8 cellular contexts compared by ENCODE assay signal in the genomic region with DNA sequence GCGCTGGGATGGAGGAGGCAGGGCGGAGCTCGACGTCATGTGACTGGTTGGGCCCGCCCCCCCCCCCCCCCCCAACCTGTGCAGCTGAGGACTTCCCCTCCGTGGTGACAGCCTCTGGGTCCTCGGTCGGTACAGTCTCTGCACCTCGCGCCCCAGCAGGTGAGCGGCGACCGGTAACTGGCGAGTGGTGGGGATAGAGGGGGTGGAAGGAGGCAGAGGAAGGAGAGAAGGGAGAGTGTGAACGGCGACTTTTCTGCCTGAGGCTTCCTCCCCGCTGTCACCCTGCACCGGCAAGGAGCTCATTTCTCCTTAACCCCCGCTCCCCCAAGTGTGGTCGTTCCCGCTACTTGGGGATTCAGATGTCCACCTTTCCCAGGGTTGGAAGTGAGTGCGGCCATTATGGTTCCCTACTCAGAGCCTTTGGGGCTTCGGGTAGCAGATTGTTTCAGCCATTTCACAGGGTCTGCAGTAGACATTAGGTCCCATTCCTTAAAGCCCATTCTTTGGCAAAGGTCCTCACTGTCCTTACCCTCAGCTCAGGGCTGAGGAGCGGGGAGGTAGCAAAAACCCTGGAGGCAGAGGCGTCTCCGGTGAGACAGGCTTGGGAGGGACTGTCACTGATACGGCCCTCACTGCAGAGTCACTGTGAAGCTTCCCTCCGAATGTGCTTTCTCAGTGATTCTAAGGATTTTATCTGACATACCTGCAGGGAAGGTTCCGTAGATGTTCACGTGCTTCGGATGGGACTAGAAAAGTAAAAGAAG. TPM values are rescaled to one million over a fixed set of nuclear protein-coding genes. Genes with fewer than 3 reads are reported as not detected.
A peak's percentile ranks its signal among the peaks of the same experiment; 100 is the strongest.
DNase-seq lines count a peak whose midpoint lies in the region; ATAC-seq and TF ChIP-seq lines count a peak whose summit lies in the region.

A gene (plus strand): TSS at position 81 of the 764 bp plus-strand sequence. CDS start 31,719 bp downstream, outside the sequence.

- H3K27ac ChIP-seq in KMS-11: peak within 1 kb of the TSS; percentile 94
- H3K27ac ChIP-seq in left lung: peak within 1 kb of the TSS; percentile 97 to 99

- peaks cover 26% of the 10 kb centered on the region for H4K20me1 ChIP-seq in KMS-11 (ENCODE audit: insufficient read depth)

- H3K4me2 ChIP-seq in KMS-11: peak within 1 kb of the TSS; percentile 94

- H3K4me3 Mint-ChIP-seq in central memory CD8-positive, alpha-beta T cell: peak within 1 kb of the TSS; percentile 89

- H3K27me3 Mint-ChIP-seq in central memory CD8-positive, alpha-beta T cell: no peaks in the 10 kb centered on the region

- H3K9ac ChIP-seq in KMS-11: peak within 1 kb of the TSS; percentile 88

- H3K9me3 Mint-ChIP-seq in central memory CD8-positive, alpha-beta T cell: no peaks in the 10 kb centered on the region

- TF ChIP-seq CTCF in KMS-11 (conservative IDR thresholded peaks at IDR 0.05; ENCODE audit: low read depth, low read length): no peak
- TF ChIP-seq CTCF in left lung (IDR thresholded peaks at IDR 0.05): no peak

- peak within 1 kb of the TSS; percentile 100 for H3K27ac Mint-ChIP-seq in central memory CD8-positive, alpha-beta T cell (ENCODE audit: low read depth)

- H3K36me3 ChIP-seq in KMS-11 (ENCODE audit: insufficient read depth) (no peaks in the 10 kb centered on the region; the same call in 1 of the 2 replicates), left lung (no peaks in the 10 kb centered on the region)

- DNase-seq in G401 (ENCODE audit: low spot score): no peak
- DNase-seq in activated CD4-positive, CD25-positive, alpha-beta regulatory T cell (lab: John Stamatoyannopoulos, UW): peak; percentile 66 to 78 (median 68)
- peak in 1 of 2 donors; percentile 74 for DNase-seq in central memory CD8-positive, alpha-beta T cell (ENCODE audit: low spot score in 2 of 2)
- DNase-seq in left lung: peak; percentile 84 to 89
- DNase-seq in stimulated activated CD4-positive, alpha-beta T cell treated with anti-CD3 and anti-CD28 coated beads, Interleukin-4, amount 100 ng/mL, for 1 hour: peak; percentile 65
- no peak for DNase-seq in NCI-H2029 (lab: John Stamatoyannopoulos, UW)

- peak; percentile 33 for ATAC-seq in GM21619 (IDR thresholded peaks at IDR 0.05; ENCODE audit: unreplicated experiment)
- ATAC-seq in central memory CD8-positive, alpha-beta T cell (replicated peaks; ENCODE audit: extremely low read depth, poor library complexity, severe bottlenecking): peak; percentile 59
- ATAC-seq in left lung: peak; percentile 75

- H3K27me3 ChIP-seq in KMS-11 (ENCODE audit: insufficient read depth, low read depth): no peaks in the 10 kb centered on the region
- H3K27me3 ChIP-seq in left lung: no peaks in the 10 kb centered on the region

- intact Hi-C loops in left lung (cut with DNase I): no loop called here

- in situ Hi-C loops in G401 (cut with HindIII; ENCODE audit: low sequenced_read_pairs): no loop called here

- H3K9me3 ChIP-seq in left lung: no peaks in the 10 kb centered on the region

- peaks cover 56% of the 10 kb centered on the region for H3K4me1 Mint-ChIP-seq in central memory CD8-positive, alpha-beta T cell

- H3K4me3 ChIP-seq in KMS-11 (IDR thresholded peaks at IDR 0.05; ENCODE audit: insufficient read depth, low read depth, low read length) (peak within 1 kb of the TSS; percentile 89), left lung (peak within 1 kb of the TSS; percentile 81 to 89)

- peak within 1 kb of the TSS; percentile 82 for H2AFZ ChIP-seq in KMS-11 (ENCODE audit: low read depth)

- H3K4me1 ChIP-seq in KMS-11 (ENCODE audit: low read depth, poor library complexity, severe bottlenecking) (peaks cover 62% of the 10 kb centered on the region), left lung (peaks cover 20 to 67% of the 10 kb centered on the region in 2 donors)

- H3K36me3 Mint-ChIP-seq in central memory CD8-positive, alpha-beta T cell (ENCODE audit: insufficient read depth): peaks cover 38% of the 10 kb centered on the region

- peaks cover 80% of the 10 kb centered on the region for H3K79me2 ChIP-seq in KMS-11 (ENCODE audit: insufficient read depth, low read depth)

RNA-seq across cellular contexts. Expression of the gene that starts here (rescaled TPM):
- 81.8 and 122 TPM in 2 replicates for total RNA-seq in G401 (2014; rRNA removed; shearing (Covaris generic))
- 100 to 1,000 TPM; 111 to 137 TPM for total RNA-seq in left lung

Comparison
In these comparisons a context has a peak if more than half of its experiments do, and no peak if none do; other contexts are left out.
1. DNase-seq: peak in activated CD4-positive, CD25-positive, alpha-beta regulatory T cell (4 of 4), left lung (2 of 2) and stimulated activated CD4-positive, alpha-beta T cell treated with anti-CD3 and anti-CD28 coated beads, Interleukin-4, amount 100 ng/mL, for 1 hour (single experiment); none in G401 (single experiment) and NCI-H2029 (single experiment).
2. Peak in every context shown above with its lines, with median percentiles within 50 percentile points of each other: ATAC-seq.